ENCODE assay signal across 1 cellular context in the genomic region with DNA sequence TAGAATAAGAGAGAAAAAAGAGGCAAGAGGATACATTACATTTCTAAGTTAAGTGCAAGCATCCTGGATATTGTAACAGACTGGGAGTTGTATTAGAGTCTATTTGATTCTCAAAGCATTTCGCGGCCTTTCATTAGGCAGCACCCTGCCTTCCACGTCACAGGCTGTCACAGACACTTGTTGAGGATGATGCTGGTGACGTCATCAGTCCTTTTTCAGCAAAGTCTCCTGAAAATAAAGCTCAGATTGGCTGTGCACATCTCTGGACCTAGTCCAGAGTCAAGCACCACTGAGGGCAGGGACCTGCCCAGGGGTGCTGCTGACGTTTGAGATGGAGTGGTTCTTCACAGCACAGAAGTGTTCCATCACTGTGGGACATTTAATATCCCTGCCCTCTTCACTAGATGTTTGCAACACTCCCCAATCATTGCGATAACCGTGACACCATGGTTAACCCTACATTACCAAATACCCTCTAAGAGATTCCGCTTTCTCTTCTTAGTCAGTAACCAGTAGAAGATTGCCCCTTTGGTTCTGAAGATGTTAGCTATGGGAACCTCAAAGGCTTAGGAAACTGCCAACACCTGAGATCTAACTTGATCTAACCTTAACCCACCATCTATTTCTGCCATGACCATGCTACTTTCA.
TF ChIP-seq lines count a peak whose summit lies in the region.

No MANE protein-coding gene starts in this region.

TF ChIP-seq in IMR-90, 13 proteins besides CTCF, POLR2A, EP300 and RAD21 (continued from another document):
- TF ChIP-seq MAZ (IDR thresholded peaks at IDR 0.05; ENCODE audit: borderline replicate concordance, low read depth, low read length) (no peak), NFE2L2 (IDR thresholded peaks at IDR 0.05; ENCODE audit: low read depth, low read length) (no peak), CHD1 (IDR thresholded peaks at IDR 0.05; ENCODE audit: low read depth, low read length) (no peak), FOS (IDR thresholded peaks at IDR 0.05; ENCODE audit: low read depth, low read length) (no peak), RFX5 (IDR thresholded peaks at IDR 0.05; ENCODE audit: low read depth, low read length) (no peak), MXI1 (IDR thresholded peaks at IDR 0.05; ENCODE audit: borderline replicate concordance, low read depth, low read length) (no peak)
- TF ChIP-seq, protein P1, sequence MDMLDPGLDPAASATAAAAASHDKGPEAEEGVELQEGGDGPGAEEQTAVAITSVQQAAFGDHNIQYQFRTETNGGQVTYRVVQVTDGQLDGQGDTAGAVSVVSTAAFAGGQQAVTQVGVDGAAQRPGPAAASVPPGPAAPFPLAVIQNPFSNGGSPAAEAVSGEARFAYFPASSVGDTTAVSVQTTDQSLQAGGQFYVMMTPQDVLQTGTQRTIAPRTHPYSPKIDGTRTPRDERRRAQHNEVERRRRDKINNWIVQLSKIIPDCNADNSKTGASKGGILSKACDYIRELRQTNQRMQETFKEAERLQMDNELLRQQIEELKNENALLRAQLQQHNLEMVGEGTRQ (IDR thresholded peaks at IDR 0.05; ENCODE audit: low read depth, low read length): no peak
